Comparison of ENCODE assay signal across 1 cellular context in the genomic region with DNA sequence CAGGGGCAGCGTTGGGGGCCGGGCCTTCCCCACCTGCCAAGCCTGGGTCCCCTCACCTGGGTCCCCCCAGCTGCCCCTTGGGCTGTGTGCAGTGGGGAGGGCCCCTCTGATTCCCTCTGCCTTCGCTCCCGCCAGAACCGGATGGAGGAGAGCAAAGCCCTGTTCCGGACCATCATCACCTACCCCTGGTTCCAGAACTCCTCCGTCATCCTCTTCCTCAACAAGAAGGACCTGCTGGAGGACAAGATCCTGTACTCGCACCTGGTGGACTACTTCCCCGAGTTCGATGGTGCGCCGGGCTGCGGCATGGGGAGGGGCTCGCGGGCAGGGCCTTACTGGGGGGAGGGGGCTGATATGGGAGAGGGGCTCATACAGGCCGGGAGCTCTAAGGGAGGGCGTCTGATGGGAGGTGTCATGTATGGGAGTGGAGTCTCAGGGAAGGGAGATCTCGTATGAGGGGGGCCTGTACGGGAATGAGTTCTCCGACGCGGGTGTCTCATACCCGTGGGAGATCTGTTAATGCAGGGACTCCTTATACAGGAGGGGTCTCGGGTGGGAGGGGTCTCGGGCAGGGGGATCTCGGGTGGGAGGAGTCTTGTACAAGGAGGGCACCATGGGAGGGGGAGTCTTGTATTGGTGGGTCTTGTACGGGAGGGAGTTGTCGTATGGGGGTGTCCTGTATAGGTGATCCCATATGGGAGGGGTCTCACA.
TF ChIP-seq lines count a peak whose summit lies in the region.

No MANE protein-coding gene starts in this region.

TF ChIP-seq in HepG2, 621 proteins besides CTCF, POLR2A, EP300 and RAD21:
- TF ChIP-seq, protein P1, sequence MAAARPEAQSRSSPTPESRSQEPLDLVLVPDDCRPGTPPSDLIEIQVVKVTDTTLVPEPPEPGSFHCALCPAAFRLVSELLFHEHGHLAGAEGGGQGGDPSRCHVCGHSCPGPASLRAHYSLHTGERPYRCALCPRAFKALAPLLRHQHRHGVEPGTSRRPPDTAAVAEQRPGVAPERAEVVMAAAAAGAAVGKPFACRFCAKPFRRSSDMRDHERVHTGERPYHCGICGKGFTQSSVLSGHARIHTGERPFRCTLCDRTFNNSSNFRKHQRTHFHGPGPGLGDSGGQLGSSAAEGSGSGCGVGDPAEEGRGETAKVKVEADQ (CRISPR knock-in tag; IDR thresholded peaks at IDR 0.05; ENCODE audit: borderline replicate concordance) = no peak
- TF ChIP-seq ZNF451 (CRISPR knock-in tag; IDR thresholded peaks at IDR 0.05) (no peak), AGO2 (optimal IDR thresholded peaks at IDR 0.05; ENCODE audit: low read depth, low read length) (peak; percentile 23)
